27 cellular contexts compared by ENCODE assay signal in genomic region chr3:35727179-35727578, GRCh38.
"Had no signal": no experiment of that assay in that cellular context is flagged by ENCODE, and none has a peak within 500 bp of the region (broad histone marks: within the 10 kb centered on the region; RNA-seq: fewer than 3 reads in every experiment).

No MANE protein-coding gene starts in this region.

- H3K4me1 ChIP-seq: foreskin keratinocyte, gastroesophageal sphincter, heart left ventricle, pancreas, right lobe of liver, suprapubic skin, transverse colon, vagina had no signal

- H3K9me3 ChIP-seq: gastroesophageal sphincter, heart left ventricle, mucosa of descending colon, neutrophil, pancreas, right lobe of liver, suprapubic skin, transverse colon, vagina had no signal

- H3K27ac ChIP-seq: epithelial cell of prostate, foreskin keratinocyte, gastroesophageal sphincter, heart left ventricle, hepatocyte, neutrophil, pancreas, right lobe of liver, suprapubic skin, transverse colon, vagina had no signal

- ATAC-seq: esophagus mucosa; foreskin keratinocyte; gastroesophageal sphincter; heart left ventricle; left lobe of liver; mucosa of descending colon; natural killer cell treated with Interleukin-12 subunit alpha and Interleukin-12 subunit beta and Interleukin-15 and Interleukin-18, amount 100 ng/mL, for 72 hours; pancreas; stimulated activated naive CD8-positive, alpha-beta T cell treated with anti-CD3 and anti-CD28 coated beads, Interleukin-15, amount 100 ng/mL, for 72 hours had no signal

- H3K36me3 ChIP-seq: gastroesophageal sphincter, heart left ventricle, neutrophil, pancreas, right lobe of liver, suprapubic skin, transverse colon, vagina had no signal

- H3K4me3 ChIP-seq: dorsolateral prefrontal cortex, gastroesophageal sphincter, heart left ventricle, hepatocyte, mucosa of descending colon, pancreas, right lobe of liver, smooth muscle cell, suprapubic skin, transverse colon, vagina had no signal

- H3K27me3 ChIP-seq: dorsolateral prefrontal cortex, foreskin keratinocyte, gastroesophageal sphincter, heart left ventricle, hepatocyte, neutrophil, pancreas, right lobe of liver, suprapubic skin, transverse colon, vagina had no signal

- DNase-seq: dorsolateral prefrontal cortex; effector CD4-positive, alpha-beta T cell; foreskin keratinocyte; heart left ventricle; kidney; mesenchymal stem cell; mucosa of descending colon; naive B cell; pancreas; right lobe of liver; stimulated activated CD4-positive, alpha-beta T cell treated with anti-CD3 and anti-CD28 coated beads, Interleukin-12 subunit alpha, Interleukin-12 subunit beta, amount 100 ng/mL, for 4 hours; stimulated activated CD4-positive, alpha-beta T cell treated with anti-CD3 and anti-CD28 coated beads, Interleukin-1b, Interleukin-23, amount 100 ng/mL, for 48 hours; stimulated activated CD4-positive, alpha-beta T cell treated with anti-CD3 and anti-CD28 coated beads, Interleukin-4, amount 100 ng/mL, for 1 hour; stimulated activated CD8-positive, alpha-beta memory T cell treated with anti-CD3 and anti-CD28 coated beads, Interleukin-4, amount 100 ng/mL, for 48 hours; stimulated activated naive CD4-positive, alpha-beta T cell; stimulated activated naive CD8-positive, alpha-beta T cell treated with anti-CD3 and anti-CD28 coated beads, Interleukin-15, amount 100 ng/mL, for 72 hours; transverse colon had no signal
